ENCODE assay signal across 10 cellular contexts in genomic region chr12:116456683-116457082, GRCh38.
DNase-seq lines count a peak whose midpoint lies in the region; ATAC-seq and TF ChIP-seq lines count a peak whose summit lies in the region.
"Had no signal": no experiment of that assay in that cellular context is flagged by ENCODE, and none has a peak within 500 bp of the region (broad histone marks: within the 10 kb centered on the region; RNA-seq: fewer than 3 reads in every experiment).

No MANE protein-coding gene starts in this region.

- no peak overlapping the region for H2AFZ ChIP-seq in trophoblast cell (ENCODE audit: insufficient read depth, low read length, poor library complexity)

- TF ChIP-seq CTCF in AG10803 (conservative IDR thresholded peaks at IDR 0.05; ENCODE audit: low read length) = no peak
- TF ChIP-seq CTCF in ascending aorta (IDR thresholded peaks at IDR 0.05) = no peak
- no peak for TF ChIP-seq CTCF in heart left ventricle (IDR thresholded peaks at IDR 0.05)

- no peaks in the 10 kb centered on the region for H3K79me2 ChIP-seq in trophoblast cell (ENCODE audit: control insufficient read depth, insufficient read depth, low read length, poor library complexity)

- ATAC-seq in heart left ventricle (peak in 3 of 4 donors; percentile 11 to 61 (median 15)), GM21737 (IDR thresholded peaks at IDR 0.05; ENCODE audit: unreplicated experiment) (no peak), HG02759 (IDR thresholded peaks at IDR 0.05; ENCODE audit: unreplicated experiment) (no peak)

- no peak for TF ChIP-seq POLR2A in heart left ventricle (IDR thresholded peaks at IDR 0.05)

- peak overlapping the region; percentile 91 to 97 for H3K27ac ChIP-seq in ascending aorta
- H3K27ac ChIP-seq in heart left ventricle = peak overlapping the region; percentile 47 to 96 (median 74)
- no peak overlapping the region for H3K27ac ChIP-seq in trophoblast cell (ENCODE audit: low read depth, low read length)

- H2BK120ac ChIP-seq in trophoblast cell (ENCODE audit: insufficient read depth, low read length, poor library complexity) = no peak overlapping the region

- no peak overlapping the region for H3K4me2 ChIP-seq in trophoblast cell (ENCODE audit: low read length)

- no peak overlapping the region for H3K23ac ChIP-seq in trophoblast cell (ENCODE audit: low read length)

- WGBS in heart left ventricle, 4 donors = 46 to 61% (median 56%) methylated on average over 8 to 9 of the region's 9 CpGs
- no CpG with 5 or more reads among the region's 9 CpGs for WGBS in trophoblast cell (ENCODE audit: extremely low coverage, insufficient coverage, insufficient read length)

- H3K27me3 ChIP-seq in ascending aorta (no peaks in the 10 kb centered on the region), heart left ventricle (no peaks in the 10 kb centered on the region), trophoblast cell (ENCODE audit: insufficient read depth, low read length) (no peaks in the 10 kb centered on the region)

- H4K12ac ChIP-seq in trophoblast cell (ENCODE audit: low read depth, low read length) = no peak overlapping the region

- H3K4me3 ChIP-seq in AG10803 (ENCODE audit: low read length) = no peak overlapping the region
- H3K4me3 ChIP-seq in ascending aorta = peak overlapping the region in 1 of 2 donors; percentile 27
- H3K4me3 ChIP-seq in heart left ventricle = peak overlapping the region in 3 of 12 donors; percentile 5 to 38 (median 37)
- H3K4me3 ChIP-seq in trophoblast cell (ENCODE audit: low read depth, low read length) = no peak overlapping the region

- H2BK5ac ChIP-seq in trophoblast cell (ENCODE audit: low read depth, low read length, poor library complexity) = no peak overlapping the region

- intact Hi-C loops in ascending aorta (cut with DNase I) = loop anchor here (2.0 to 5.0 kb wide), 3 partner anchors 78 to 180 kb away; partner anchors contain the start of gene MED13L
- intact Hi-C loops in heart left ventricle (cut with DNase I) = loop anchor here in 2 of 10 donors (5.0 to 10.0 kb wide), 3 partner anchors 78 to 208 kb away; no protein-coding TSS in a partner anchor

- H3K4me1 ChIP-seq in ascending aorta (peaks cover 10 to 16% of the 10 kb centered on the region in 2 donors), heart left ventricle (peaks cover 0 to 24% (median 20%) of the 10 kb centered on the region in 12 donors), trophoblast cell (ENCODE audit: control insufficient read depth in 1 of 2, insufficient read depth in 2 of 2, low read length in 2 of 2) (peaks cover 9 to 18% of the 10 kb centered on the region in 2 experiments)

- peak overlapping the region; percentile 45 for H4K91ac ChIP-seq in trophoblast cell (ENCODE audit: low read depth, low read length)

- peak overlapping the region; percentile 72 for H2BK12ac ChIP-seq in trophoblast cell (ENCODE audit: low read length)

- H3K79me1 ChIP-seq in trophoblast cell (ENCODE audit: low read length) = peaks cover 3% of the 10 kb centered on the region

- H4K8ac ChIP-seq in trophoblast cell (ENCODE audit: low read depth, low read length) = no peak overlapping the region

- peak overlapping the region; percentile 72 for H2AK5ac ChIP-seq in trophoblast cell (ENCODE audit: low read length)

- no peak overlapping the region for H3K9ac ChIP-seq in trophoblast cell (ENCODE audit: low read length)

- H3K18ac ChIP-seq in trophoblast cell (ENCODE audit: low read length) = no peak overlapping the region

- H3K9me3 ChIP-seq in ascending aorta = no peaks in the 10 kb centered on the region
- no peaks in the 10 kb centered on the region for H3K9me3 ChIP-seq in heart left ventricle
- no peaks in the 10 kb centered on the region for H3K9me3 ChIP-seq in trophoblast cell (ENCODE audit: insufficient read depth, low read depth, low read length)

- no peak overlapping the region for H3K4ac ChIP-seq in trophoblast cell (ENCODE audit: low read depth, low read length)

- H3K36me3 ChIP-seq in ascending aorta (no peaks in the 10 kb centered on the region), heart left ventricle (no peaks in the 10 kb centered on the region), trophoblast cell (ENCODE audit: control insufficient read depth in 1 of 2, insufficient read depth in 2 of 2, low read length in 2 of 2) (no peaks in the 10 kb centered on the region)

- DNase-seq in AG10803 (ENCODE audit: low read depth) (peak; percentile 55), ascending aorta (ENCODE audit: low spot score in 2 of 2) (peak in 1 of 2 donors; percentile 69), heart left ventricle (peak in 1 of 5 donors; percentile 30), trophoblast cell (no peak), NCI-H187 treated with DMSO at 0.1 percent for 48 hours (lab: John Stamatoyannopoulos, UW) (no peak), DMS153 treated with DMSO at 0.1 percent for 48 hours (lab: John Stamatoyannopoulos, UW; ENCODE audit: unreplicated experiment) (no peak)
- DNase-seq: activated CD4-positive, alpha-beta T cell treated with anti-CD3 and anti-CD28 coated beads for 1 hour; activated naive CD4-positive, alpha-beta T cell treated with anti-CD3 and anti-CD28 coated beads for 36 hours had no signal

- no peak overlapping the region for H3K14ac ChIP-seq in trophoblast cell (ENCODE audit: low read length)

Comparison
In these comparisons a context has a peak if more than half of its experiments do, and no peak if none do; other contexts are left out.
1. ATAC-seq: peak in heart left ventricle (3 of 4); none in GM21737 (single experiment) and HG02759 (single experiment).